15 cellular contexts compared by ENCODE assay signal in genomic region chr7:128221929-128222403, GRCh38. TPM values are rescaled to one million over a fixed set of nuclear protein-coding genes. Genes with fewer than 3 reads are reported as not detected.
A peak's percentile ranks its signal among the peaks of the same experiment; 100 is the strongest.
DNase-seq lines count a peak whose midpoint lies in the region; ATAC-seq and TF ChIP-seq lines count a peak whose summit lies in the region.
"Had no signal": no experiment of that assay in that cellular context is flagged by ENCODE, and none has a peak within 500 bp of the region (broad histone marks: within the 10 kb centered on the region; RNA-seq: fewer than 3 reads in every experiment).

No MANE protein-coding gene starts in this region.

- no peaks in the 10 kb centered on the region for H3K4me1 Mint-ChIP-seq in activated naive CD4-positive, alpha-beta T cell treated with anti-CD3 and anti-CD28 coated beads for 36 hours (ENCODE audit: low read depth)
- H3K4me1 Mint-ChIP-seq in activated naive CD4-positive, alpha-beta T cell treated with anti-CD3 and anti-CD28 coated beads, Interleukin-2, amount 10 ng/mL, durations not matched to agents 7 days and 5 days = no peaks in the 10 kb centered on the region
- H3K4me1 Mint-ChIP-seq: stimulated activated memory B cell treated with anti-CD40 and anti-IgM and Interleukin-4, amounts not matched to agents 10 μg/mL and 1 μg/mL and 100 μg/mL, for 72 hours had no signal

- H3K4me3 Mint-ChIP-seq in activated naive CD4-positive, alpha-beta T cell treated with anti-CD3 and anti-CD28 coated beads for 36 hours = no peak overlapping the region
- H3K4me3 Mint-ChIP-seq in activated naive CD4-positive, alpha-beta T cell treated with anti-CD3 and anti-CD28 coated beads, Interleukin-2, amount 10 ng/mL, durations not matched to agents 7 days and 5 days = no peak overlapping the region
- H3K4me3 Mint-ChIP-seq: activated naive CD8-positive, alpha-beta T cell treated with anti-CD3 and anti-CD28 coated beads, Interleukin-2, amount 10 ng/mL, durations not matched to agents 7 days and 5 days; memory B cell; stimulated activated memory B cell treated with anti-CD40 and anti-IgM and Interleukin-4, amounts not matched to agents 10 μg/mL and 1 μg/mL and 100 μg/mL, for 72 hours had no signal

- H3K27me3 ChIP-seq in thyroid gland = no peaks in the 10 kb centered on the region
- H3K27me3 ChIP-seq: BLaER1, right atrium auricular region had no signal

- intact Hi-C loops in activated naive CD4-positive, alpha-beta T cell treated with anti-CD3 and anti-CD28 coated beads for 36 hours (cut with micrococcal nuclease) = no loop called here
- intact Hi-C loops in thyroid gland (cut with DNase I) = no loop called here

- TF ChIP-seq CTCF in thyroid gland (IDR thresholded peaks at IDR 0.05) = no peak

- no peak for TF ChIP-seq POLR2A in erythroblast (IDR thresholded peaks at IDR 0.05; ENCODE audit: low read length)
- no peak for TF ChIP-seq POLR2A in thyroid gland (IDR thresholded peaks at IDR 0.05)

- peak; percentile 20 for DNase-seq in activated naive CD4-positive, alpha-beta T cell treated with anti-CD3 and anti-CD28 coated beads for 36 hours
- DNase-seq in activated naive CD4-positive, alpha-beta T cell treated with anti-CD3 and anti-CD28 coated beads, Interleukin-2, amount 10 ng/mL, durations not matched to agents 7 days and 5 days = no peak
- DNase-seq in NCI-H69 (lab: John Stamatoyannopoulos, UW) (peak; percentile 13), erythroblast (lab: John Stamatoyannopoulos, UW) (peak; percentile 56 to 84), thyroid gland (peak; percentile 34 to 36), Kasumi-1 (lab: John Stamatoyannopoulos, UW) (no peak), NCI-H2081 treated with DMSO at 0.1 percent for 48 hours (lab: John Stamatoyannopoulos, UW) (no peak)
- DNase-seq: activated naive CD8-positive, alpha-beta T cell treated with anti-CD3 and anti-CD28 coated beads, Interleukin-2, amount 10 ng/mL, durations not matched to agents 7 days and 5 days; NCI-H510A treated with DMSO at 0.1 percent for 48 hours had no signal

- H3K9me3 Mint-ChIP-seq in activated naive CD4-positive, alpha-beta T cell treated with anti-CD3 and anti-CD28 coated beads for 36 hours = no peaks in the 10 kb centered on the region
- no peaks in the 10 kb centered on the region for H3K9me3 Mint-ChIP-seq in activated naive CD4-positive, alpha-beta T cell treated with anti-CD3 and anti-CD28 coated beads, Interleukin-2, amount 10 ng/mL, durations not matched to agents 7 days and 5 days

- H3K36me3 ChIP-seq in thyroid gland = no peaks in the 10 kb centered on the region
- H3K36me3 ChIP-seq: BLaER1, right atrium auricular region had no signal

- no peak overlapping the region for H3K27ac ChIP-seq in thyroid gland
- H3K27ac ChIP-seq: BLaER1, epithelial cell of prostate, right atrium auricular region had no signal

- H3K4me3 ChIP-seq in thyroid gland (replicated peaks in 1 of 3) = no peak overlapping the region
- H3K4me3 ChIP-seq: BLaER1, right atrium auricular region had no signal

- CTCF ChIA-PET in activated naive CD4-positive, alpha-beta T cell treated with anti-CD3 and anti-CD28 coated beads for 36 hours (lab: Charles Lee) = interaction anchor here (4.3 kb wide), 1 partner anchor 12 kb away, joined by 24 read pairs; no protein-coding TSS in a partner anchor
- CTCF ChIA-PET in activated naive CD4-positive, alpha-beta T cell treated with anti-CD3 and anti-CD28 coated beads, Interleukin-2, amount 10 ng/mL, durations not matched to agents 7 days and 5 days (lab: Charles Lee) = interaction anchor here (1.2 to 4.1 kb wide), 2 partner anchors 12 kb away, joined by 3 to 21 read pairs; no protein-coding TSS in a partner anchor

- WGBS in thyroid gland, 2 donors = 62 to 66% methylated on average over 5 of the region's 5 CpGs

- ATAC-seq in HG03097 (IDR thresholded peaks at IDR 0.05; ENCODE audit: low FRiP score, unreplicated experiment) = no peak
- ATAC-seq: stimulated activated memory B cell treated with anti-CD40 and anti-IgM and Interleukin-4, amounts not matched to agents 10 μg/mL and 1 μg/mL and 100 μg/mL, for 72 hours had no signal

- no peak overlapping the region for H3K27ac Mint-ChIP-seq in activated naive CD4-positive, alpha-beta T cell treated with anti-CD3 and anti-CD28 coated beads for 36 hours
- H3K27ac Mint-ChIP-seq in activated naive CD4-positive, alpha-beta T cell treated with anti-CD3 and anti-CD28 coated beads, Interleukin-2, amount 10 ng/mL, durations not matched to agents 7 days and 5 days = no peak overlapping the region
- H3K27ac Mint-ChIP-seq: activated naive CD8-positive, alpha-beta T cell treated with anti-CD3 and anti-CD28 coated beads, Interleukin-2, amount 10 ng/mL, durations not matched to agents 7 days and 5 days; memory B cell; stimulated activated memory B cell treated with anti-CD40 and anti-IgM and Interleukin-4, amounts not matched to agents 10 μg/mL and 1 μg/mL and 100 μg/mL, for 72 hours had no signal

- H3K27me3 Mint-ChIP-seq in activated naive CD4-positive, alpha-beta T cell treated with anti-CD3 and anti-CD28 coated beads for 36 hours (ENCODE audit: low read depth) = peaks cover 9% of the 10 kb centered on the region
- H3K27me3 Mint-ChIP-seq in activated naive CD4-positive, alpha-beta T cell treated with anti-CD3 and anti-CD28 coated beads, Interleukin-2, amount 10 ng/mL, durations not matched to agents 7 days and 5 days = peaks cover 62% of the 10 kb centered on the region

- peaks cover 0 to 5% of the 10 kb centered on the region in 2 donors for H3K4me1 ChIP-seq in thyroid gland
- H3K4me1 ChIP-seq: right atrium auricular region had no signal

- no peaks in the 10 kb centered on the region for H3K36me3 Mint-ChIP-seq in activated naive CD4-positive, alpha-beta T cell treated with anti-CD3 and anti-CD28 coated beads for 36 hours (ENCODE audit: low read depth)
- H3K36me3 Mint-ChIP-seq in activated naive CD4-positive, alpha-beta T cell treated with anti-CD3 and anti-CD28 coated beads, Interleukin-2, amount 10 ng/mL, durations not matched to agents 7 days and 5 days = no peaks in the 10 kb centered on the region
- H3K36me3 Mint-ChIP-seq: stimulated activated memory B cell treated with anti-CD40 and anti-IgM and Interleukin-4, amounts not matched to agents 10 μg/mL and 1 μg/mL and 100 μg/mL, for 72 hours had no signal

- H3K9me3 ChIP-seq in thyroid gland = no peaks in the 10 kb centered on the region
- H3K9me3 ChIP-seq: BLaER1, right atrium auricular region had no signal

RNA-seq across cellular contexts. Expression of gene LEP, which starts 19.1 kb away (rescaled TPM):
- total RNA-seq in activated naive CD4-positive, alpha-beta T cell treated with anti-CD3 and anti-CD28 coated beads for 36 hours = not detected
- total RNA-seq in thyroid gland = under 1 TPM in 2 of 4 donors, not detected in 2; 0.11 to 0.40 TPM
- total RNA-seq: activated naive CD8-positive, alpha-beta T cell treated with anti-CD3 and anti-CD28 coated beads, Interleukin-2, amount 10 ng/mL, durations not matched to agents 7 days and 5 days had no signal

Comparison
In these comparisons a context has a peak if more than half of its experiments do, and no peak if none do; other contexts are left out.
1. DNase-seq: peak in activated naive CD4-positive, alpha-beta T cell treated with anti-CD3 and anti-CD28 coated beads for 36 hours (single experiment), NCI-H69 (single experiment), erythroblast (2 of 2) and thyroid gland (2 of 2); none in activated naive CD4-positive, alpha-beta T cell treated with anti-CD3 and anti-CD28 coated beads, Interleukin-2, amount 10 ng/mL, durations not matched to agents 7 days and 5 days (single experiment), Kasumi-1 (0 of 2) and NCI-H2081 treated with DMSO at 0.1 percent for 48 hours (single experiment).